ENCODE assay signal across 22 cellular contexts in genomic region chr15:77795446-77795845, GRCh38.
"Had no signal": no experiment of that assay in that cellular context is flagged by ENCODE, and none has a peak within 500 bp of the region (broad histone marks: within the 10 kb centered on the region; RNA-seq: fewer than 3 reads in every experiment).

No MANE protein-coding gene starts in this region.

- H3K36me3 ChIP-seq: heart right ventricle, ovary, right atrium auricular region, stomach, thoracic aorta had no signal

- H3K27ac ChIP-seq: heart right ventricle, ovary, right atrium auricular region, stomach, thoracic aorta had no signal

- ATAC-seq: esophagus mucosa, left lobe of liver had no signal

- H3K27me3 ChIP-seq: ovary, right atrium auricular region had no signal

- H3K9me3 Mint-ChIP-seq: natural killer cell, neural crest cell had no signal

- H3K4me3 Mint-ChIP-seq: natural killer cell, neural crest cell had no signal

- H3K9me3 ChIP-seq: heart right ventricle, ovary, right atrium auricular region, stomach, thoracic aorta had no signal

- H3K36me3 Mint-ChIP-seq: natural killer cell had no signal

- H3K4me1 ChIP-seq: heart right ventricle, right atrium auricular region, stomach had no signal

- FAIRE-seq: endometrium, frontal cortex, islet of Langerhans, small intestine had no signal

- H3K27ac Mint-ChIP-seq: natural killer cell had no signal

- H3K4me1 Mint-ChIP-seq: natural killer cell had no signal

- DNase-seq: effector memory CD4-positive, alpha-beta T cell; heart right ventricle; hypothalamus; kidney glomerular epithelial cell; mammary epithelial cell; natural killer cell; nucleus accumbens; ovary; small intestine; stimulated activated CD4-positive, alpha-beta T cell treated with anti-CD3 and anti-CD28 coated beads, Interleukin-12 subunit alpha, Interleukin-12 subunit beta, amount 100 ng/mL, for 4 hours; stimulated activated naive CD4-positive, alpha-beta T cell; stomach; substantia nigra; trophoblast cell had no signal

- H3K4me3 ChIP-seq: heart right ventricle, ovary, right atrium auricular region, stomach, thoracic aorta had no signal
